20 cellular contexts compared by ENCODE assay signal in genomic region chr4:125511715-125512114, GRCh38.
"Had no signal": no experiment of that assay in that cellular context is flagged by ENCODE, and none has a peak within 500 bp of the region (broad histone marks: within the 10 kb centered on the region; RNA-seq: fewer than 3 reads in every experiment).

No MANE protein-coding gene starts in this region.

- DNase-seq: IMR-90, Karpas-422, KG1, MG63, NCI-H1092, NCI-H1105 treated with DMSO at 0.1 percent for 48 hours, NCI-H1417 treated with DMSO at 0.1 percent for 48 hours, NCI-H146, NCI-H1694 treated with DMSO at 0.1 percent for 48 hours, NCI-H1930, NCI-H2081, NCI-H2107, NCI-H2171 treated with DMSO at 0.1 percent for 48 hours, NCI-H345, NCI-H446 treated with DMSO at 0.1 percent for 48 hours, NCI-H510A treated with DMSO at 0.1 percent for 48 hours, NCI-H526, NCI-H748 treated with DMSO at 0.1 percent for 48 hours, SHP77 treated with DMSO at 0.1 percent for 48 hours, SJCRH30 had no signal
